Comparison of ENCODE assay signal across 15 cellular contexts in the genomic region with DNA sequence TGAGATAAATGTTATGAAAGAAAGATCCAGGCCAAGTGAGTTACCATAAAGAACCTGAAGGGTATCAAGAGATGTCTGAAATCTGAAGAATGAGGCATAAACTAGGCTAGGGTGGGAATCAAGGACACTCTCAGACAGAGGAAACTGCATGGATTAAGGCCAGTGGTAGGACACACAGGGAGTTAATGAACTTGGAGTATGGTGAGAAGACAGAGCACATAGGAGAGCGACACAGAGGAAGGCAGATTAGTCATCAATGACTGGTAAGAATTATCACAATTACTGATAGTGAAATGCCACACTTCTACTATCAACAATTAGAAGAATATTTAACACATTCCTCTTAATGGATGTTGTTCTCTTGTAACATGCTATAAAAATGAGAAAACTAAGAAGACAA.
DNase-seq lines count a peak whose midpoint lies in the region; ATAC-seq and TF ChIP-seq lines count a peak whose summit lies in the region.
"Had no signal": no experiment of that assay in that cellular context is flagged by ENCODE, and none has a peak within 500 bp of the region (broad histone marks: within the 10 kb centered on the region; RNA-seq: fewer than 3 reads in every experiment).

No MANE protein-coding gene starts in this region.

- H2AFZ ChIP-seq in smooth muscle cell (ENCODE audit: low read depth), result no peak overlapping the region

- H3K9me3 Mint-ChIP-seq in activated naive CD4-positive, alpha-beta T cell treated with anti-CD3 and anti-CD28 coated beads for 36 hours, result no peaks in the 10 kb centered on the region
- no peaks in the 10 kb centered on the region for H3K9me3 Mint-ChIP-seq in WTC11
- no peaks in the 10 kb centered on the region for H3K9me3 Mint-ChIP-seq in endothelial cell (ENCODE audit: unreplicated experiment)
- H3K9me3 Mint-ChIP-seq: activated B cell treated with CpG ODN at 0.5 μM for 24 hours; dendritic cell treated with granulocyte-macrophage colony-stimulating factor and Interleukin-4, amounts not matched to agents 40 ng/mL and 50 ng/mL, for 4 days had no signal

- H3F3A ChIP-seq in smooth muscle cell (ENCODE audit: low read depth), result no peaks in the 10 kb centered on the region

- no peaks in the 10 kb centered on the region for H3K79me2 ChIP-seq in smooth muscle cell (ENCODE audit: low read depth)

- H3K4me1 Mint-ChIP-seq in activated naive CD4-positive, alpha-beta T cell treated with anti-CD3 and anti-CD28 coated beads for 36 hours (ENCODE audit: low read depth), result peaks cover 26% of the 10 kb centered on the region
- no peaks in the 10 kb centered on the region for H3K4me1 Mint-ChIP-seq in WTC11
- peaks cover 4% of the 10 kb centered on the region for H3K4me1 Mint-ChIP-seq in endothelial cell (ENCODE audit: unreplicated experiment)

- no peak overlapping the region for H3K4me3 Mint-ChIP-seq in activated naive CD4-positive, alpha-beta T cell treated with anti-CD3 and anti-CD28 coated beads for 36 hours
- H3K4me3 Mint-ChIP-seq in WTC11 (no peak overlapping the region), endothelial cell (ENCODE audit: unreplicated experiment) (no peak overlapping the region)
- H3K4me3 Mint-ChIP-seq: activated B cell treated with CpG ODN at 0.5 μM for 24 hours; dendritic cell treated with granulocyte-macrophage colony-stimulating factor and Interleukin-4, amounts not matched to agents 40 ng/mL and 50 ng/mL, for 4 days had no signal

- ATAC-seq in WTC11, result no peak
- ATAC-seq in HG03039 (IDR thresholded peaks at IDR 0.05; ENCODE audit: unreplicated experiment), result no peak

- CTCF ChIA-PET in activated naive CD4-positive, alpha-beta T cell treated with anti-CD3 and anti-CD28 coated beads for 36 hours (lab: Charles Lee), result no interaction called here
- CTCF ChIA-PET in WTC11 (lab: Charles Lee), result no interaction called here

- POLR2A ChIA-PET in WTC11 (lab: Charles Lee), result no interaction called here

- peak overlapping the region; percentile 16 for H3K4me2 ChIP-seq in smooth muscle cell

- H3K4me1 ChIP-seq in smooth muscle cell (ENCODE audit: low read depth), result no peaks in the 10 kb centered on the region

- TF ChIP-seq CTCF in WTC11 (IDR thresholded peaks at IDR 0.05) (no peak), endothelial cell (IDR thresholded peaks at IDR 0.05; ENCODE audit: unreplicated experiment) (no peak), smooth muscle cell (IDR thresholded peaks at IDR 0.05; ENCODE audit: borderline replicate concordance, insufficient read depth, poor library complexity, severe bottlenecking) (no peak)

- H3K9ac ChIP-seq in smooth muscle cell (ENCODE audit: low read depth), result no peak overlapping the region

- H3K9me3 ChIP-seq in smooth muscle cell (replicated peaks; ENCODE audit: low read depth), result no peaks in the 10 kb centered on the region
- H3K9me3 ChIP-seq: right atrium auricular region had no signal

- no peaks in the 10 kb centered on the region for H4K20me1 ChIP-seq in smooth muscle cell (ENCODE audit: low read depth)

- H3K27me3 ChIP-seq in smooth muscle cell (ENCODE audit: low read depth), result no peaks in the 10 kb centered on the region
- H3K27me3 ChIP-seq: right atrium auricular region had no signal

- no peak for DNase-seq in activated naive CD4-positive, alpha-beta T cell treated with anti-CD3 and anti-CD28 coated beads for 36 hours
- no peak for DNase-seq in activated naive CD4-positive, alpha-beta T cell (lab: John Stamatoyannopoulos, UW)
- DNase-seq in WTC11 (ENCODE audit: low spot score) (no peak), endothelial cell (ENCODE audit: low spot score) (no peak), smooth muscle cell (lab: John Stamatoyannopoulos, UW; ENCODE audit: unreplicated experiment) (no peak), NCI-H524 (lab: John Stamatoyannopoulos, UW) (no peak), NCI-H187 treated with DMSO at 0.1 percent for 48 hours (lab: John Stamatoyannopoulos, UW) (no peak)
- DNase-seq: activated B cell treated with CpG ODN at 0.5 μM for 24 hours; activated naive CD4-positive, alpha-beta T cell treated with anti-CD3 and anti-CD28 coated beads, Interleukin-2, amount 50 U/mL, for 16 hours; NCI-H1930; stimulated activated CD4-positive, alpha-beta T cell treated with anti-CD3 and anti-CD28 coated beads, Interleukin-4, amount 100 ng/mL, for 4 hours; stimulated activated naive CD4-positive, alpha-beta T cell treated with Interleukin-2 at 50 U/mL for 16 hours had no signal

- peak overlapping the region; percentile 69 for H3K27ac Mint-ChIP-seq in activated naive CD4-positive, alpha-beta T cell treated with anti-CD3 and anti-CD28 coated beads for 36 hours
- H3K27ac Mint-ChIP-seq in WTC11, result peak overlapping the region; percentile 6
- H3K27ac Mint-ChIP-seq in endothelial cell (ENCODE audit: unreplicated experiment), result peak overlapping the region; percentile 3
- H3K27ac Mint-ChIP-seq: activated B cell treated with CpG ODN at 0.5 μM for 24 hours; dendritic cell treated with granulocyte-macrophage colony-stimulating factor and Interleukin-4, amounts not matched to agents 40 ng/mL and 50 ng/mL, for 4 days had no signal

- peaks cover 12% of the 10 kb centered on the region for H3K36me3 Mint-ChIP-seq in activated naive CD4-positive, alpha-beta T cell treated with anti-CD3 and anti-CD28 coated beads for 36 hours (ENCODE audit: low read depth)
- H3K36me3 Mint-ChIP-seq in WTC11 (peaks cover 2% of the 10 kb centered on the region; the same call in 1 of the 2 replicates), endothelial cell (ENCODE audit: low read depth, unreplicated experiment) (peaks cover 7% of the 10 kb centered on the region)

- intact Hi-C loops in activated naive CD4-positive, alpha-beta T cell treated with anti-CD3 and anti-CD28 coated beads for 36 hours (cut with micrococcal nuclease), result loop anchor here (1.0 to 5.0 kb wide), 3 partner anchors 77 to 251 kb away; a partner anchor contains a TSS

- no peak overlapping the region for H3K4me3 ChIP-seq in smooth muscle cell
- H3K4me3 ChIP-seq: right atrium auricular region had no signal

- WGBS in smooth muscle cell (ENCODE audit: low lambda C conversion rate), result 14% methylated on average over 1 of the region's 1 CpG

- peak overlapping the region; percentile 26 for H3K27ac ChIP-seq in smooth muscle cell (ENCODE audit: low read depth)
- H3K27ac ChIP-seq: right atrium auricular region had no signal

- H3K27me3 Mint-ChIP-seq in activated naive CD4-positive, alpha-beta T cell treated with anti-CD3 and anti-CD28 coated beads for 36 hours (ENCODE audit: low read depth), result no peaks in the 10 kb centered on the region
- no peaks in the 10 kb centered on the region for H3K27me3 Mint-ChIP-seq in WTC11 (ENCODE audit: low read depth)
- H3K27me3 Mint-ChIP-seq in endothelial cell (ENCODE audit: unreplicated experiment), result no peaks in the 10 kb centered on the region
- H3K27me3 Mint-ChIP-seq: activated B cell treated with CpG ODN at 0.5 μM for 24 hours; dendritic cell treated with granulocyte-macrophage colony-stimulating factor and Interleukin-4, amounts not matched to agents 40 ng/mL and 50 ng/mL, for 4 days had no signal

- no peaks in the 10 kb centered on the region for H3K36me3 ChIP-seq in smooth muscle cell (ENCODE audit: low read depth)

TF ChIP-seq in WTC11, 78 proteins besides CTCF, POLR2A, EP300 and RAD21 (continues in another document):
- no peak for TF ChIP-seq GABPB1 (CRISPR knock-in tag; IDR thresholded peaks at IDR 0.05)
- TF ChIP-seq, protein P1, sequence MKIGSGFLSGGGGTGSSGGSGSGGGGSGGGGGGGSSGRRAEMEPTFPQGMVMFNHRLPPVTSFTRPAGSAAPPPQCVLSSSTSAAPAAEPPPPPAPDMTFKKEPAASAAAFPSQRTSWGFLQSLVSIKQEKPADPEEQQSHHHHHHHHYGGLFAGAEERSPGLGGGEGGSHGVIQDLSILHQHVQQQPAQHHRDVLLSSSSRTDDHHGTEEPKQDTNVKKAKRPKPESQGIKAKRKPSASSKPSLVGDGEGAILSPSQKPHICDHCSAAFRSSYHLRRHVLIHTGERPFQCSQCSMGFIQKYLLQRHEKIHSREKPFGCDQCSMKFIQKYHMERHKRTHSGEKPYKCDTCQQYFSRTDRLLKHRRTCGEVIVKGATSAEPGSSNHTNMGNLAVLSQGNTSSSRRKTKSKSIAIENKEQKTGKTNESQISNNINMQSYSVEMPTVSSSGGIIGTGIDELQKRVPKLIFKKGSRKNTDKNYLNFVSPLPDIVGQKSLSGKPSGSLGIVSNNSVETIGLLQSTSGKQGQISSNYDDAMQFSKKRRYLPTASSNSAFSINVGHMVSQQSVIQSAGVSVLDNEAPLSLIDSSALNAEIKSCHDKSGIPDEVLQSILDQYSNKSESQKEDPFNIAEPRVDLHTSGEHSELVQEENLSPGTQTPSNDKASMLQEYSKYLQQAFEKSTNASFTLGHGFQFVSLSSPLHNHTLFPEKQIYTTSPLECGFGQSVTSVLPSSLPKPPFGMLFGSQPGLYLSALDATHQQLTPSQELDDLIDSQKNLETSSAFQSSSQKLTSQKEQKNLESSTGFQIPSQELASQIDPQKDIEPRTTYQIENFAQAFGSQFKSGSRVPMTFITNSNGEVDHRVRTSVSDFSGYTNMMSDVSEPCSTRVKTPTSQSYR (CRISPR knock-in tag; IDR thresholded peaks at IDR 0.05), result no peak

Comparison
In these comparisons a context has a peak if more than half of its experiments do, and no peak if none do; other contexts are left out.
1. H3K27ac Mint-ChIP-seq: peak in every context shown above with its lines; median percentile 69 in activated naive CD4-positive, alpha-beta T cell treated with anti-CD3 and anti-CD28 coated beads for 36 hours; 6 in WTC11; 3 in endothelial cell.